Comparison of ENCODE assay signal across 18 cellular contexts in the genomic region with DNA sequence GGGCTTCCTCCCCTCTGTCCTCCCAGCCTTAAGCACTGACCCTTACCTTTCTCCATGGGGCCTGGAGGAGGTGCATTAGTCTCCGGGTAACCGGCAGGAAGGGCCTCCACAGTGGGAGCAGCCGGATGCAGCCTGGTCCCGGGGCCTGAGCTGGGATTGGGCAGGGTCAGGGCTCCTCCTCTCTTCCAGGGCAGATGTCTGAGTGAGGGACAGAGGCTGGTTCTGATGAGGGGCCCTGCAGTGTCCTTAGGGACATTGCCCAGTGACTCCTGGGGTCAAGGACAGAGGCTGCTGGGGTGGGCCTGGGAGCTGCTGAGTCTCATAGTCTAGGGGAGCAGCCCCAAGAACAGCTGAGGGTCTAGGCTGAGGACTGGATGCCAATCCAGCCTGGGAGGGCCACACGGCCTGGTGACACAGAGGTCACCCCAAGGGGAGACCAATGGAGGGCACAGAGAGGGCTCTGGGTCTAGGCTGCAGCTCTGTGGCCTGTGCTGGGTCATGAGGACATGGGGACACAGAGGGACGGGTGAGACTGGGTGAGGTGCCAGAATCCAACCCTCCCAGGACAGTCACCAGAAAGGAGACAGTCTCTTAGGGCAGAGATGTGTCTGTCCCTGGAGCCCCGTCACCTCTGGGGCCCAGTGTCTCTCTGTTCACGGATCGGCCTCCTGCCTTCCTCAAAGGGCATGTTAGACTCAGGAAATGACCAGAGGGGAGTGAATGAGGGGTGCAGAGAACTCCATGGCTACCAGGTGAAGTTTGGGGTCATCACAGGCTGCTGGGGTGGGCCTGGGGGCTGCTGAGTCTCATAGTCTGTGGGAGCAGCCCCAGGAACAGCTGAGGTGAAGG. TPM values are rescaled to one million over a fixed set of nuclear protein-coding genes. Genes with fewer than 3 reads are reported as not detected.
DNase-seq lines count a peak whose midpoint lies in the region; ATAC-seq and TF ChIP-seq lines count a peak whose summit lies in the region.
"Had no signal": no experiment of that assay in that cellular context is flagged by ENCODE, and none has a peak within 500 bp of the region (broad histone marks: within the 10 kb centered on the region; RNA-seq: fewer than 3 reads in every experiment).

No MANE protein-coding gene starts in this region.

- H3K4me1 ChIP-seq in SJCRH30 (peaks cover 43% of the 10 kb centered on the region), mucosa of descending colon (ENCODE audit: low read depth) (no peaks in the 10 kb centered on the region)
- H3K4me1 ChIP-seq: neural progenitor cell, upper lobe of left lung had no signal

- no peak for ATAC-seq in left cardiac atrium
- peak; percentile 20 for ATAC-seq in mucosa of descending colon
- no peak for ATAC-seq in GM18870 (IDR thresholded peaks at IDR 0.05; ENCODE audit: unreplicated experiment)

- H3K27ac ChIP-seq in SJCRH30, result peak overlapping the region; percentile 23; the same call in 1 of the 2 replicates
- H3K27ac ChIP-seq: neural progenitor cell, upper lobe of left lung, WERI-Rb-1 had no signal

- no peaks in the 10 kb centered on the region for H3K36me3 ChIP-seq in SJCRH30
- no peaks in the 10 kb centered on the region for H3K36me3 ChIP-seq in mucosa of descending colon (ENCODE audit: low read depth)
- H3K36me3 ChIP-seq: neural progenitor cell, upper lobe of left lung, WERI-Rb-1 had no signal

- intact Hi-C loops in cardiac septum (cut with DNase I), result no loop called here
- intact Hi-C loops in left cardiac atrium (cut with DNase I), result no loop called here
- intact Hi-C loops in mucosa of descending colon (cut with DNase I, micrococcal nuclease), result no loop called here

- no peak overlapping the region for H3K4me3 ChIP-seq in SJCRH30
- no peak overlapping the region for H3K4me3 ChIP-seq in mucosa of descending colon
- H3K4me3 ChIP-seq: neural progenitor cell, upper lobe of left lung had no signal

- TF ChIP-seq CTCF in mucosa of descending colon (IDR thresholded peaks at IDR 0.05), result no peak

- H3K9me3 ChIP-seq in SJCRH30 (replicated peaks) (no peaks in the 10 kb centered on the region), mucosa of descending colon (no peaks in the 10 kb centered on the region)
- H3K9me3 ChIP-seq: upper lobe of left lung had no signal

- no peaks in the 10 kb centered on the region for H3K27me3 ChIP-seq in SJCRH30
- H3K27me3 ChIP-seq: upper lobe of left lung had no signal

- DNase-seq in cardiac septum (ENCODE audit: low spot score), result peak; percentile 31
- DNase-seq in left cardiac atrium, result no peak
- no peak for DNase-seq in SJCRH30
- no peak for DNase-seq in mucosa of descending colon
- no peak for DNase-seq in NCI-H446 treated with DMSO at 0.1 percent for 48 hours (lab: John Stamatoyannopoulos, UW)
- no peak for DNase-seq in KG1 (lab: John Stamatoyannopoulos, UW)
- DNase-seq in kidney tubule cell (ENCODE audit: low spot score), result no peak
- DNase-seq: activated naive CD4-positive, alpha-beta T cell treated with anti-CD3 and anti-CD28 coated beads for 36 hours; HFFc6; NCI-H2107; NCI-H526; OCI-M1; SIG-M5; WERI-Rb-1 had no signal

RNA-seq across cellular contexts. Expression of a gene that starts 6.5 kb away (rescaled TPM):
- total RNA-seq in cardiac septum (not detected), left cardiac atrium (under 1 TPM; 0.58 to 0.77 TPM), mucosa of descending colon (10 to 100 TPM; 14.1 to 32.8 (median 16.1) TPM)
- total RNA-seq in SJCRH30 (2014; rRNA removed; shearing (Covaris generic)), result 0.94 and 1.0 TPM in 2 replicates
- total RNA-seq: activated naive CD4-positive, alpha-beta T cell treated with anti-CD3 and anti-CD28 coated beads for 36 hours; HFFc6; renal cortical epithelial cell had no signal
